Comparison of ENCODE assay signal across 11 cellular contexts in genomic region chr2:15378148-15378908, GRCh38.
DNase-seq lines count a peak whose midpoint lies in the region; ATAC-seq and TF ChIP-seq lines count a peak whose summit lies in the region.
"Had no signal": no experiment of that assay in that cellular context is flagged by ENCODE, and none has a peak within 500 bp of the region (broad histone marks: within the 10 kb centered on the region; RNA-seq: fewer than 3 reads in every experiment).

No MANE protein-coding gene starts in this region.

- ATAC-seq in GM18909 (IDR thresholded peaks at IDR 0.05; ENCODE audit: poor library complexity, unreplicated experiment) (peak; percentile 82), HG02623 (IDR thresholded peaks at IDR 0.05; ENCODE audit: unreplicated experiment) (peak; percentile 82), HG03571 (IDR thresholded peaks at IDR 0.05; ENCODE audit: unreplicated experiment) (peak; percentile 87)

- no peak for TF ChIP-seq POLR2A in erythroblast (IDR thresholded peaks at IDR 0.05; ENCODE audit: low read length)

- peak; percentile 12 for DNase-seq in GM12865 (ENCODE audit: low read depth)
- no peak for DNase-seq in erythroblast (lab: John Stamatoyannopoulos, UW)
- DNase-seq in GDM1 (lab: John Stamatoyannopoulos, UW), result no peak
- DNase-seq in superior temporal gyrus (ENCODE audit: extremely low spot score), result no peak
- DNase-seq in NCI-H1436 (lab: John Stamatoyannopoulos, UW), result no peak
- DNase-seq: BE2C, islet precursor cell, NCI-H1694 had no signal

- H3K4me3 ChIP-seq in GM12865 (ENCODE audit: low read depth, low read length), result no peak overlapping the region

- no peak for TF ChIP-seq CTCF in GM12865 (IDR thresholded peaks at IDR 0.05; ENCODE audit: insufficient read depth, low read depth, low read length, missing control alignments)
